Comparison of ENCODE assay signal across 8 cellular contexts in the genomic region with DNA sequence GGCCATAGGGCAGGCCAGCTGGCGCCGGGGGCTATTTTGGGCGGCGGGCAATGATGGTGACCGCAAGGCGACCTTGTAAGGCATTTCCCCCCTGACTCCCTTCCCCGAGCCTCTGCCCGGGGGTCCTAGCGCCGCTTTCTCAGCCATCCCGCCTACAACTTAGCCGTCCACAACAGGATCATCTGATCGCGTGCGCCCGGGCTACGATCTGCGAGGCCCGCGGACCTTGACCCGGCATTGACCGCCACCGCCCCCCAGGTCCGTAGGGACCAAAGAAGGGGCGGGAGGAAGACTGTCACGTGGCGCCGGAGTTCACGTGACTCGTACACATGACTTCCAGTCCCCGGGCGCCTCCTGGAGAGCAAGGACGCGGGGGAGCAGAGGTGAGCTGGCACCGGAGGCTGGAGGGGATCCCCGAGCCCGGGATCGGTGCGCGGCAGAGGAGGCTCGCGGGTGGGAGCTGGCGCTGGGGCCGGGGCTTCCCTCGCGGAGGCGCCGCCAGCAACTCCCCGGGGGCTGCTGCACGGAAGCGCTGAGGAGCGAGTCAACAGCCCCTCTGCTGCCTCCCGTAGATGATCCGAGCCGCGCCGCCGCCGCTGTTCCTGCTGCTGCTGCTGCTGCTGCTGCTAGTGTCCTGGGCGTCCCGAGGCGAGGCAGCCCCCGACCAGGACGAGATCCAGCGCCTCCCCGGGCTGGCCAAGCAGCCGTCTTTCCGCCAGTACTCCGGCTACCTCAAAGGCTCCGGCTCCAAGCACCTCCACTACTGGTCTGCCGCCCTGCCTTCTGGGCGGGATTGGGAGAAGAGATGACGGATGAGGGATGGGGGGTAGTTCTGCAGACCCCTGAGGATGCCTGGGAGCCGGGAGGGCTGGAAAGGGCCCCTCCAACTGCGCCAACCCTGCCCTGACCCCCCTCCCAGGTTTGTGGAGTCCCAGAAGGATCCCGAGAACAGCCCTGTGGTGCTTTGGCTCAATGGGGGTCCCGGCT. TPM values are rescaled to one million over a fixed set of nuclear protein-coding genes. Genes with fewer than 3 reads are reported as not detected.
DNase-seq lines count a peak whose midpoint lies in the region; ATAC-seq and TF ChIP-seq lines count a peak whose summit lies in the region.

A gene (plus strand): TSS at position 339 of the 987 bp plus-strand sequence. CDS start 234 bp downstream, at position 573.
A gene with protein sequence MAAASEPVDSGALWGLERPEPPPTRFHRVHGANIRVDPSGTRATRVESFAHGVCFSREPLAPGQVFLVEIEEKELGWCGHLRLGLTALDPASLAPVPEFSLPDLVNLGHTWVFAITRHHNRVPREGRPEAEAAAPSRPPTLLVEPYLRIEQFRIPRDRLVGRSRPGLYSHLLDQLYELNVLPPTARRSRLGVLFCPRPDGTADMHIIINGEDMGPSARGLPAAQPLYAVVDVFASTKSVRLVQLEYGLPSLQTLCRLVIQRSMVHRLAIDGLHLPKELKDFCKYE (minus strand): TSS at position 212 of the 987 bp plus-strand sequence. CDS start 217 bp downstream, outside the sequence.

- H3K4me3 ChIP-seq in colonic mucosa, result peak within 1 kb of the TSS; percentile 94

- peak; percentile 50 for ATAC-seq in GM18873 (IDR thresholded peaks at IDR 0.05; ENCODE audit: low FRiP score, unreplicated experiment)
- peak; percentile 69 for ATAC-seq in HG03139 (IDR thresholded peaks at IDR 0.05; ENCODE audit: unreplicated experiment)
- ATAC-seq in left colon, result peak; percentile 84

- H3K4me1 ChIP-seq in colonic mucosa, result peaks cover 18% of the 10 kb centered on the region

- peaks cover 7% of the 10 kb centered on the region for H3K36me3 ChIP-seq in colonic mucosa

- H3K9ac ChIP-seq in colonic mucosa (ENCODE audit: low read depth in 2 of 2, low read length in 2 of 2), result peak within 1 kb of the TSS; percentile 86 to 96

- intact Hi-C loops in colonic mucosa (cut with DNase I) (loop anchor here (5.0 kb wide), 2 partner anchors 41 to 71 kb away; a partner anchor contains a TSS), left colon (cut with DNase I, micrococcal nuclease) (no loop called here)

- no peaks in the 10 kb centered on the region for H3K9me3 ChIP-seq in colonic mucosa

- no peak for TF ChIP-seq CTCF in colonic mucosa (IDR thresholded peaks at IDR 0.05)

- DNase-seq in AG08395 (ENCODE audit: low spot score), result peak; percentile 97
- DNase-seq in NCI-H446 (lab: John Stamatoyannopoulos, UW), result peak; percentile 81 to 87
- peak; percentile 90 for DNase-seq in activated CD4-positive, alpha-beta T cell treated with anti-CD3 and anti-CD28 coated beads for 48 hours
- peak; percentile 97 for DNase-seq in colonic mucosa
- DNase-seq in left colon, result peak; percentile 95 to 99
- peak; percentile 82 to 83 for DNase-seq in stimulated activated CD4-positive, alpha-beta T cell treated with anti-CD3 and anti-CD28 coated beads, Interleukin-1b, Interleukin-23, amount 100 ng/mL, for 4 hours (ENCODE audit: low read depth in 2 of 2)

- no peaks in the 10 kb centered on the region for H3K27me3 ChIP-seq in colonic mucosa

- H3K27ac ChIP-seq in colonic mucosa, result peak within 1 kb of the TSS; percentile 71

RNA-seq across cellular contexts. Expression of the first gene that starts in this region (rescaled TPM):
- total RNA-seq in colonic mucosa (100 to 1,000 TPM; 273 to 366 TPM), left colon (100 to 1,000 TPM; 513 to 538 TPM)

RNA-seq across cellular contexts. Expression of the second gene that starts in this region (rescaled TPM):
- 1 to 10 TPM; 3.5 to 4.0 TPM for total RNA-seq in colonic mucosa
- 1 to 10 TPM; 4.7 to 5.5 TPM for total RNA-seq in left colon

Comparison
In these comparisons a context has a peak if more than half of its experiments do, and no peak if none do; other contexts are left out.
1. Peak in every context shown above with its lines: DNase-seq, ATAC-seq, H3K4me3 ChIP-seq and H3K27ac ChIP-seq.